1 cellular context compared by ENCODE assay signal in the genomic region with DNA sequence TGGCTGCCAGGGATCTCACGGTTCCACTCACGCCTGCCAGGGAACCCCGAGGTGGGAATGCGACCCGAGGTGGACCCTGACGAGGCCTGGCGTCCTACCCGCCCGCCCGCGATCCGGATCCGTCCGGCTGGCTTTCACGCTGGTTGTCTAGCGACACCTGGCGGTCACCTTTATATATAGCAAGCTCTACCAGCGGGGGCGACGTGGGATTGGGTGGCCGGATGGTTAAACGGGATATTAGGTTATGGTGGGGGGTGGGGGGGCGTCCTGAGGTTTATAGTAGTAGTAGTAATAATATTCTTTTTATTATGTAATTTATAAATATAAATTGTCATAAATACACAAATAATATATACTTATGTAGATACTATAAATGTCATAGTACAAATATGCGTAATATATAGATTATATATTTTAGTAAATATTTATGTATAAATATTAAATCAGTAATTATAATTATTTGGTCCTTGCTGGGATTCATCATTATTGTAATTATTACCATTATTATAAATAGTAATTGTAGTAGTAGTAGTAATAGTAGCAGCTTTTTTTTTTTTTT.
TF ChIP-seq lines count a peak whose summit lies in the region.

No MANE protein-coding gene starts in this region.

TF ChIP-seq in HepG2, 621 proteins besides CTCF, POLR2A, EP300 and RAD21 (continued from another document and continues in another):
- TF ChIP-seq, protein P1, sequence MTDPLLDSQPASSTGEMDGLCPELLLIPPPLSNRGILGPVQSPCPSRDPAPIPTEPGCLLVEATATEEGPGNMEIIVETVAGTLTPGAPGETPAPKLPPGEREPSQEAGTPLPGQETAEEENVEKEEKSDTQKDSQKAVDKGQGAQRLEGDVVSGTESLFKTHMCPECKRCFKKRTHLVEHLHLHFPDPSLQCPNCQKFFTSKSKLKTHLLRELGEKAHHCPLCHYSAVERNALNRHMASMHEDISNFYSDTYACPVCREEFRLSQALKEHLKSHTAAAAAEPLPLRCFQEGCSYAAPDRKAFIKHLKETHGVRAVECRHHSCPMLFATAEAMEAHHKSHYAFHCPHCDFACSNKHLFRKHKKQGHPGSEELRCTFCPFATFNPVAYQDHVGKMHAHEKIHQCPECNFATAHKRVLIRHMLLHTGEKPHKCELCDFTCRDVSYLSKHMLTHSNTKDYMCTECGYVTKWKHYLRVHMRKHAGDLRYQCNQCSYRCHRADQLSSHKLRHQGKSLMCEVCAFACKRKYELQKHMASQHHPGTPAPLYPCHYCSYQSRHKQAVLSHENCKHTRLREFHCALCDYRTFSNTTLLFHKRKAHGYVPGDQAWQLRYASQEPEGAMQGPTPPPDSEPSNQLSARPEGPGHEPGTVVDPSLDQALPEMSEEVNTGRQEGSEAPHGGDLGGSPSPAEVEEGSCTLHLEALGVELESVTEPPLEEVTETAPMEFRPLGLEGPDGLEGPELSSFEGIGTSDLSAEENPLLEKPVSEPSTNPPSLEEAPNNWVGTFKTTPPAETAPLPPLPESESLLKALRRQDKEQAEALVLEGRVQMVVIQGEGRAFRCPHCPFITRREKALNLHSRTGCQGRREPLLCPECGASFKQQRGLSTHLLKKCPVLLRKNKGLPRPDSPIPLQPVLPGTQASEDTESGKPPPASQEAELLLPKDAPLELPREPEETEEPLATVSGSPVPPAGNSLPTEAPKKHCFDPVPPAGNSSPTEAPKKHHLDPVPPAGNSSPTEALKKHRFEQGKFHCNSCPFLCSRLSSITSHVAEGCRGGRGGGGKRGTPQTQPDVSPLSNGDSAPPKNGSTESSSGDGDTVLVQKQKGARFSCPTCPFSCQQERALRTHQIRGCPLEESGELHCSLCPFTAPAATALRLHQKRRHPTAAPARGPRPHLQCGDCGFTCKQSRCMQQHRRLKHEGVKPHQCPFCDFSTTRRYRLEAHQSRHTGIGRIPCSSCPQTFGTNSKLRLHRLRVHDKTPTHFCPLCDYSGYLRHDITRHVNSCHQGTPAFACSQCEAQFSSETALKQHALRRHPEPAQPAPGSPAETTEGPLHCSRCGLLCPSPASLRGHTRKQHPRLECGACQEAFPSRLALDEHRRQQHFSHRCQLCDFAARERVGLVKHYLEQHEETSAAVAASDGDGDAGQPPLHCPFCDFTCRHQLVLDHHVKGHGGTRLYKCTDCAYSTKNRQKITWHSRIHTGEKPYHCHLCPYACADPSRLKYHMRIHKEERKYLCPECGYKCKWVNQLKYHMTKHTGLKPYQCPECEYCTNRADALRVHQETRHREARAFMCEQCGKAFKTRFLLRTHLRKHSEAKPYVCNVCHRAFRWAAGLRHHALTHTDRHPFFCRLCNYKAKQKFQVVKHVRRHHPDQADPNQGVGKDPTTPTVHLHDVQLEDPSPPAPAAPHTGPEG (CRISPR knock-in tag; IDR thresholded peaks at IDR 0.05): 0 out of 2 replicates have a peak, but pooled peaks have one; percentile 36
- TF ChIP-seq THAP11 (CRISPR knock-in tag; IDR thresholded peaks at IDR 0.05) (0 out of 2 replicates have a peak, but pooled peaks have one; percentile 18), XRCC5 (optimal IDR thresholded peaks at IDR 0.05; ENCODE audit: low read length) (peak; percentile 39), NR1H2 (CRISPR knock-in tag; IDR thresholded peaks at IDR 0.05; ENCODE audit: borderline replicate concordance, low read depth) (no peak), HMGXB4 (CRISPR knock-in tag; IDR thresholded peaks at IDR 0.05; ENCODE audit: borderline replicate concordance in 1 of 2, low read depth in 1 of 2) (0 out of 4 replicates have a peak, but pooled peaks have one; percentile 32 to 38), ZFX (CRISPR knock-in tag; IDR thresholded peaks at IDR 0.05; ENCODE audit: low read depth) (0 out of 2 replicates have a peak, but pooled peaks have one; percentile 17), SMC3 (IDR thresholded peaks at IDR 0.05; ENCODE audit: low read length) (peak; percentile 29; the same call in 1 of the 2 replicates), STAG1 (CRISPR knock-in tag; IDR thresholded peaks at IDR 0.05) (peak; percentile 86), CEBPG (CRISPR knock-in tag; IDR thresholded peaks at IDR 0.05) (no peak), MEF2D (CRISPR knock-in tag; IDR thresholded peaks at IDR 0.05) (no peak), GABPB1 (CRISPR knock-in tag; IDR thresholded peaks at IDR 0.05) (peak; percentile 28; the same call in 1 of the 2 replicates), KDM2A (CRISPR knock-in tag; IDR thresholded peaks at IDR 0.05; ENCODE audit: borderline replicate concordance, low read depth) (peak; percentile 69; the same call in 1 of the 2 replicates), ZNF564 (CRISPR knock-in tag; IDR thresholded peaks at IDR 0.05) (no peak), ZNF160 (CRISPR knock-in tag; IDR thresholded peaks at IDR 0.05) (no peak), AHR (CRISPR knock-in tag; IDR thresholded peaks at IDR 0.05) (no peak), SALL2 (CRISPR knock-in tag; IDR thresholded peaks at IDR 0.05) (no peak), PCBP1 (IDR thresholded peaks at IDR 0.05; ENCODE audit: borderline replicate concordance, low read depth, low read length) (no peak), UBTF (CRISPR knock-in tag; IDR thresholded peaks at IDR 0.05) (peak; percentile 50; the same call in 1 of the 2 replicates), ZFY (CRISPR knock-in tag; IDR thresholded peaks at IDR 0.05) (0 out of 2 replicates have a peak, but pooled peaks have one; percentile 27), MAF1 (CRISPR knock-in tag; IDR thresholded peaks at IDR 0.05; ENCODE audit: borderline replicate concordance) (no peak), GATAD2A (CRISPR knock-in tag; IDR thresholded peaks at IDR 0.05) (no peak)
- TF ChIP-seq, protein P2, sequence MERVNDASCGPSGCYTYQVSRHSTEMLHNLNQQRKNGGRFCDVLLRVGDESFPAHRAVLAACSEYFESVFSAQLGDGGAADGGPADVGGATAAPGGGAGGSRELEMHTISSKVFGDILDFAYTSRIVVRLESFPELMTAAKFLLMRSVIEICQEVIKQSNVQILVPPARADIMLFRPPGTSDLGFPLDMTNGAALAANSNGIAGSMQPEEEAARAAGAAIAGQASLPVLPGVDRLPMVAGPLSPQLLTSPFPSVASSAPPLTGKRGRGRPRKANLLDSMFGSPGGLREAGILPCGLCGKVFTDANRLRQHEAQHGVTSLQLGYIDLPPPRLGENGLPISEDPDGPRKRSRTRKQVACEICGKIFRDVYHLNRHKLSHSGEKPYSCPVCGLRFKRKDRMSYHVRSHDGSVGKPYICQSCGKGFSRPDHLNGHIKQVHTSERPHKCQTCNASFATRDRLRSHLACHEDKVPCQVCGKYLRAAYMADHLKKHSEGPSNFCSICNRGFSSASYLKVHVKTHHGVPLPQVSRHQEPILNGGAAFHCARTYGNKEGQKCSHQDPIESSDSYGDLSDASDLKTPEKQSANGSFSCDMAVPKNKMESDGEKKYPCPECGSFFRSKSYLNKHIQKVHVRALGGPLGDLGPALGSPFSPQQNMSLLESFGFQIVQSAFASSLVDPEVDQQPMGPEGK (CRISPR knock-in tag; IDR thresholded peaks at IDR 0.05): peak; percentile 69
- TF ChIP-seq, protein P3, sequence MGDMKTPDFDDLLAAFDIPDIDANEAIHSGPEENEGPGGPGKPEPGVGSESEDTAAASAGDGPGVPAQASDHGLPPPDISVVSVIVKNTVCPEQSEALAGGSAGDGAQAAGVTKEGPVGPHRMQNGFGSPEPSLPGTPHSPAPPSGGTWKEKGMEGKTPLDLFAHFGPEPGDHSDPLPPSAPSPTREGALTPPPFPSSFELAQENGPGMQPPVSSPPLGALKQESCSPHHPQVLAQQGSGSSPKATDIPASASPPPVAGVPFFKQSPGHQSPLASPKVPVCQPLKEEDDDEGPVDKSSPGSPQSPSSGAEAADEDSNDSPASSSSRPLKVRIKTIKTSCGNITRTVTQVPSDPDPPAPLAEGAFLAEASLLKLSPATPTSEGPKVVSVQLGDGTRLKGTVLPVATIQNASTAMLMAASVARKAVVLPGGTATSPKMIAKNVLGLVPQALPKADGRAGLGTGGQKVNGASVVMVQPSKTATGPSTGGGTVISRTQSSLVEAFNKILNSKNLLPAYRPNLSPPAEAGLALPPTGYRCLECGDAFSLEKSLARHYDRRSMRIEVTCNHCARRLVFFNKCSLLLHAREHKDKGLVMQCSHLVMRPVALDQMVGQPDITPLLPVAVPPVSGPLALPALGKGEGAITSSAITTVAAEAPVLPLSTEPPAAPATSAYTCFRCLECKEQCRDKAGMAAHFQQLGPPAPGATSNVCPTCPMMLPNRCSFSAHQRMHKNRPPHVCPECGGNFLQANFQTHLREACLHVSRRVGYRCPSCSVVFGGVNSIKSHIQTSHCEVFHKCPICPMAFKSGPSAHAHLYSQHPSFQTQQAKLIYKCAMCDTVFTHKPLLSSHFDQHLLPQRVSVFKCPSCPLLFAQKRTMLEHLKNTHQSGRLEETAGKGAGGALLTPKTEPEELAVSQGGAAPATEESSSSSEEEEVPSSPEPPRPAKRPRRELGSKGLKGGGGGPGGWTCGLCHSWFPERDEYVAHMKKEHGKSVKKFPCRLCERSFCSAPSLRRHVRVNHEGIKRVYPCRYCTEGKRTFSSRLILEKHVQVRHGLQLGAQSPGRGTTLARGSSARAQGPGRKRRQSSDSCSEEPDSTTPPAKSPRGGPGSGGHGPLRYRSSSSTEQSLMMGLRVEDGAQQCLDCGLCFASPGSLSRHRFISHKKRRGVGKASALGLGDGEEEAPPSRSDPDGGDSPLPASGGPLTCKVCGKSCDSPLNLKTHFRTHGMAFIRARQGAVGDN (CRISPR knock-in tag; IDR thresholded peaks at IDR 0.05): peak; percentile 26; the same call in 1 of the 2 replicates
- TF ChIP-seq, protein P4, sequence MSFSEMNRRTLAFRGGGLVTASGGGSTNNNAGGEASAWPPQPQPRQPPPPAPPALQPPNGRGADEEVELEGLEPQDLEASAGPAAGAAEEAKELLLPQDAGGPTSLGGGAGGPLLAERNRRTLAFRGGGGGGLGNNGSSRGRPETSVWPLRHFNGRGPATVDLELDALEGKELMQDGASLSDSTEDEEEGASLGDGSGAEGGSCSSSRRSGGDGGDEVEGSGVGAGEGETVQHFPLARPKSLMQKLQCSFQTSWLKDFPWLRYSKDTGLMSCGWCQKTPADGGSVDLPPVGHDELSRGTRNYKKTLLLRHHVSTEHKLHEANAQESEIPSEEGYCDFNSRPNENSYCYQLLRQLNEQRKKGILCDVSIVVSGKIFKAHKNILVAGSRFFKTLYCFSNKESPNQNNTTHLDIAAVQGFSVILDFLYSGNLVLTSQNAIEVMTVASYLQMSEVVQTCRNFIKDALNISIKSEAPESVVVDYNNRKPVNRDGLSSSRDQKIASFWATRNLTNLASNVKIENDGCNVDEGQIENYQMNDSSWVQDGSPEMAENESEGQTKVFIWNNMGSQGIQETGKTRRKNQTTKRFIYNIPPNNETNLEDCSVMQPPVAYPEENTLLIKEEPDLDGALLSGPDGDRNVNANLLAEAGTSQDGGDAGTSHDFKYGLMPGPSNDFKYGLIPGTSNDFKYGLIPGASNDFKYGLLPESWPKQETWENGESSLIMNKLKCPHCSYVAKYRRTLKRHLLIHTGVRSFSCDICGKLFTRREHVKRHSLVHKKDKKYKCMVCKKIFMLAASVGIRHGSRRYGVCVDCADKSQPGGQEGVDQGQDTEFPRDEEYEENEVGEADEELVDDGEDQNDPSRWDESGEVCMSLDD (CRISPR knock-in tag; IDR thresholded peaks at IDR 0.05; ENCODE audit: borderline replicate concordance): no peak
- TF ChIP-seq, protein P5, sequence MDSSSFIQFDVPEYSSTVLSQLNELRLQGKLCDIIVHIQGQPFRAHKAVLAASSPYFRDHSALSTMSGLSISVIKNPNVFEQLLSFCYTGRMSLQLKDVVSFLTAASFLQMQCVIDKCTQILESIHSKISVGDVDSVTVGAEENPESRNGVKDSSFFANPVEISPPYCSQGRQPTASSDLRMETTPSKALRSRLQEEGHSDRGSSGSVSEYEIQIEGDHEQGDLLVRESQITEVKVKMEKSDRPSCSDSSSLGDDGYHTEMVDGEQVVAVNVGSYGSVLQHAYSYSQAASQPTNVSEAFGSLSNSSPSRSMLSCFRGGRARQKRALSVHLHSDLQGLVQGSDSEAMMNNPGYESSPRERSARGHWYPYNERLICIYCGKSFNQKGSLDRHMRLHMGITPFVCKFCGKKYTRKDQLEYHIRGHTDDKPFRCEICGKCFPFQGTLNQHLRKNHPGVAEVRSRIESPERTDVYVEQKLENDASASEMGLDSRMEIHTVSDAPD (CRISPR knock-in tag; IDR thresholded peaks at IDR 0.05): no peak
- TF ChIP-seq, protein P6, sequence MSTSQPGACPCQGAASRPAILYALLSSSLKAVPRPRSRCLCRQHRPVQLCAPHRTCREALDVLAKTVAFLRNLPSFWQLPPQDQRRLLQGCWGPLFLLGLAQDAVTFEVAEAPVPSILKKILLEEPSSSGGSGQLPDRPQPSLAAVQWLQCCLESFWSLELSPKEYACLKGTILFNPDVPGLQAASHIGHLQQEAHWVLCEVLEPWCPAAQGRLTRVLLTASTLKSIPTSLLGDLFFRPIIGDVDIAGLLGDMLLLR (CRISPR knock-in tag; IDR thresholded peaks at IDR 0.05): no peak
